15 cellular contexts compared by ENCODE assay signal in genomic region chr2:189601043-189601442, GRCh38. TPM values are rescaled to one million over a fixed set of nuclear protein-coding genes. Genes with fewer than 3 reads are reported as not detected.
DNase-seq lines count a peak whose midpoint lies in the region; ATAC-seq and TF ChIP-seq lines count a peak whose summit lies in the region.
"Had no signal": no experiment of that assay in that cellular context is flagged by ENCODE, and none has a peak within 500 bp of the region (broad histone marks: within the 10 kb centered on the region; RNA-seq: fewer than 3 reads in every experiment).

No MANE protein-coding gene starts in this region.

- H3K36me3 ChIP-seq in OCI-LY7 (ENCODE audit: insufficient read depth, low read length) (no peaks in the 10 kb centered on the region), testis (ENCODE audit: low read depth, missing control alignments) (no peaks in the 10 kb centered on the region)
- H3K36me3 ChIP-seq: MG63 had no signal

- intact Hi-C loops in activated CD8-positive, alpha-beta T cell treated with anti-CD3 and anti-CD28 coated beads for 36 hours (cut with micrococcal nuclease), result no loop called here
- intact Hi-C loops in OCI-LY7 (cut with micrococcal nuclease; ENCODE audit: unreplicated experiment), result no loop called here
- intact Hi-C loops in testis (cut with DNase I; ENCODE audit: low total_unique reads), result no loop called here

- no peak for TF ChIP-seq POLR2A in testis (IDR thresholded peaks at IDR 0.05)

- H3K27ac Mint-ChIP-seq in activated CD8-positive, alpha-beta T cell treated with anti-CD3 and anti-CD28 coated beads for 36 hours, result no peak overlapping the region
- H3K27ac Mint-ChIP-seq in activated CD8-positive, alpha-beta T cell treated with anti-CD3 and anti-CD28 coated beads, Interleukin-2, amount 10 ng/mL, durations not matched to agents 7 days and 5 days, result no peak overlapping the region
- no peak overlapping the region for H3K27ac Mint-ChIP-seq in stimulated activated naive CD8-positive, alpha-beta T cell treated with anti-CD3 and anti-CD28 coated beads, Interleukin-15, amount 100 ng/mL, for 72 hours
- H3K27ac Mint-ChIP-seq: activated CD4-positive, alpha-beta T cell treated with anti-CD3 and anti-CD28 coated beads, Interleukin-2, amount 10 ng/mL, durations not matched to agents 24 days and 14 days; activated T-cell treated with anti-CD3 and anti-CD28 coated beads, Interleukin-2, amount 50 U/mL, for 72 hours had no signal

- no peaks in the 10 kb centered on the region for H3K36me3 Mint-ChIP-seq in activated CD8-positive, alpha-beta T cell treated with anti-CD3 and anti-CD28 coated beads for 36 hours (ENCODE audit: low read depth)
- H3K36me3 Mint-ChIP-seq in activated CD8-positive, alpha-beta T cell treated with anti-CD3 and anti-CD28 coated beads, Interleukin-2, amount 10 ng/mL, durations not matched to agents 7 days and 5 days (ENCODE audit: low read depth), result no peaks in the 10 kb centered on the region

- H3K27me3 ChIP-seq in testis, result no peaks in the 10 kb centered on the region
- H3K27me3 ChIP-seq: MG63 had no signal

- H3K4me1 Mint-ChIP-seq in activated CD8-positive, alpha-beta T cell treated with anti-CD3 and anti-CD28 coated beads for 36 hours (ENCODE audit: low read depth), result no peaks in the 10 kb centered on the region
- no peaks in the 10 kb centered on the region for H3K4me1 Mint-ChIP-seq in activated CD8-positive, alpha-beta T cell treated with anti-CD3 and anti-CD28 coated beads, Interleukin-2, amount 10 ng/mL, durations not matched to agents 7 days and 5 days (ENCODE audit: low read depth)
- H3K4me1 Mint-ChIP-seq in stimulated activated naive CD8-positive, alpha-beta T cell treated with anti-CD3 and anti-CD28 coated beads, Interleukin-15, amount 100 ng/mL, for 72 hours, result no peaks in the 10 kb centered on the region
- H3K4me1 Mint-ChIP-seq: activated CD4-positive, alpha-beta T cell treated with anti-CD3 and anti-CD28 coated beads, Interleukin-2, amount 10 ng/mL, durations not matched to agents 24 days and 14 days had no signal

- no peak overlapping the region for H3K4me3 ChIP-seq in OCI-LY7 (ENCODE audit: low read depth, low read length, poor library complexity, severe bottlenecking)
- H3K4me3 ChIP-seq in testis, result no peak overlapping the region
- H3K4me3 ChIP-seq: MG63, skin epidermis had no signal

- no peaks in the 10 kb centered on the region for H3K9me2 ChIP-seq in OCI-LY7 (ENCODE audit: insufficient read depth, low read length)

- 80 to 85% methylated on average over 3 of the region's 3 CpGs for WGBS in testis, 2 donors

- no peaks in the 10 kb centered on the region for H3K79me2 ChIP-seq in OCI-LY7 (ENCODE audit: insufficient read depth, low read depth, low read length)

- H3K27ac ChIP-seq in OCI-LY7 (ENCODE audit: low read depth, low read length, poor library complexity, severe bottlenecking) (no peak overlapping the region), testis (no peak overlapping the region)
- H3K27ac ChIP-seq: skin epidermis had no signal

- no peak overlapping the region for H3K4me2 ChIP-seq in OCI-LY7 (ENCODE audit: low read length)

- BruUV-seq in OCI-LY7 (replicated peaks; lab: Mats Ljungman, UMichigan), result no TSS peak

- no peaks in the 10 kb centered on the region for H3K9me3 Mint-ChIP-seq in activated CD8-positive, alpha-beta T cell treated with anti-CD3 and anti-CD28 coated beads for 36 hours
- H3K9me3 Mint-ChIP-seq in activated CD8-positive, alpha-beta T cell treated with anti-CD3 and anti-CD28 coated beads, Interleukin-2, amount 10 ng/mL, durations not matched to agents 7 days and 5 days (ENCODE audit: insufficient read depth), result no peaks in the 10 kb centered on the region
- H3K9me3 Mint-ChIP-seq in stimulated activated naive CD8-positive, alpha-beta T cell treated with anti-CD3 and anti-CD28 coated beads, Interleukin-15, amount 100 ng/mL, for 72 hours, result no peaks in the 10 kb centered on the region
- H3K9me3 Mint-ChIP-seq: activated CD4-positive, alpha-beta T cell treated with anti-CD3 and anti-CD28 coated beads, Interleukin-2, amount 10 ng/mL, durations not matched to agents 24 days and 14 days; activated T-cell treated with anti-CD3 and anti-CD28 coated beads, Interleukin-2, amount 50 U/mL, for 72 hours had no signal

- POLR2A ChIA-PET in activated CD8-positive, alpha-beta T cell treated with anti-CD3 and anti-CD28 coated beads for 36 hours (lab: Charles Lee), result no interaction called here
- POLR2A ChIA-PET in activated CD8-positive, alpha-beta T cell treated with anti-CD3 and anti-CD28 coated beads, Interleukin-2, amount 10 ng/mL, durations not matched to agents 7 days and 5 days (lab: Charles Lee), result no interaction called here
- POLR2A ChIA-PET in OCI-LY7 (lab: Charles Lee), result interaction anchor here (0.8 kb wide), 1 partner anchor 10 kb away, joined by 3 read pairs; no protein-coding TSS in a partner anchor

- CTCF ChIA-PET in activated CD8-positive, alpha-beta T cell treated with anti-CD3 and anti-CD28 coated beads for 36 hours (lab: Charles Lee), result no interaction called here
- CTCF ChIA-PET in activated CD8-positive, alpha-beta T cell treated with anti-CD3 and anti-CD28 coated beads, Interleukin-2, amount 10 ng/mL, durations not matched to agents 7 days and 5 days (lab: Charles Lee), result no interaction called here
- CTCF ChIA-PET in OCI-LY7 (lab: Charles Lee; ENCODE audit: unreplicated experiment), result no interaction called here

- no peak overlapping the region for H2AFZ ChIP-seq in OCI-LY7 (ENCODE audit: low read length)

- H3K9me3 ChIP-seq in OCI-LY7 (ENCODE audit: low read length) (no peaks in the 10 kb centered on the region), testis (no peaks in the 10 kb centered on the region)
- H3K9me3 ChIP-seq: MG63 had no signal

- H3K27me3 Mint-ChIP-seq in activated CD8-positive, alpha-beta T cell treated with anti-CD3 and anti-CD28 coated beads for 36 hours, result no peaks in the 10 kb centered on the region
- peaks cover 3% of the 10 kb centered on the region for H3K27me3 Mint-ChIP-seq in activated CD8-positive, alpha-beta T cell treated with anti-CD3 and anti-CD28 coated beads, Interleukin-2, amount 10 ng/mL, durations not matched to agents 7 days and 5 days (ENCODE audit: low read depth)
- H3K27me3 Mint-ChIP-seq in stimulated activated naive CD8-positive, alpha-beta T cell treated with anti-CD3 and anti-CD28 coated beads, Interleukin-15, amount 100 ng/mL, for 72 hours, result no peaks in the 10 kb centered on the region

- no peak for TF ChIP-seq CTCF in activated CD8-positive, alpha-beta T cell treated with anti-CD3 and anti-CD28 coated beads for 36 hours (IDR thresholded peaks at IDR 0.05)
- TF ChIP-seq CTCF in OCI-LY7 (conservative IDR thresholded peaks at IDR 0.05; ENCODE audit: low read length), result no peak
- TF ChIP-seq CTCF in testis (IDR thresholded peaks at IDR 0.05), result no peak

- H3K4me3 Mint-ChIP-seq in activated CD8-positive, alpha-beta T cell treated with anti-CD3 and anti-CD28 coated beads for 36 hours, result no peak overlapping the region
- H3K4me3 Mint-ChIP-seq in activated CD8-positive, alpha-beta T cell treated with anti-CD3 and anti-CD28 coated beads, Interleukin-2, amount 10 ng/mL, durations not matched to agents 7 days and 5 days, result no peak overlapping the region
- H3K4me3 Mint-ChIP-seq in stimulated activated naive CD8-positive, alpha-beta T cell treated with anti-CD3 and anti-CD28 coated beads, Interleukin-15, amount 100 ng/mL, for 72 hours, result no peak overlapping the region
- H3K4me3 Mint-ChIP-seq: activated CD4-positive, alpha-beta T cell treated with anti-CD3 and anti-CD28 coated beads, Interleukin-2, amount 10 ng/mL, durations not matched to agents 24 days and 14 days; activated T-cell treated with anti-CD3 and anti-CD28 coated beads, Interleukin-2, amount 50 U/mL, for 72 hours had no signal

- DNase-seq in activated CD8-positive, alpha-beta T cell treated with anti-CD3 and anti-CD28 coated beads for 36 hours, result no peak
- no peak for DNase-seq in activated CD8-positive, alpha-beta T cell treated with anti-CD3 and anti-CD28 coated beads, Interleukin-2, amount 10 ng/mL, durations not matched to agents 7 days and 5 days
- DNase-seq in RKO (ENCODE audit: low spot score) (peak; percentile 81), dermis blood vessel endothelial cell (peak; percentile 17), OCI-LY7 (ENCODE audit: low spot score) (no peak), testis (no peak)
- no peak for DNase-seq in stimulated activated naive CD8-positive, alpha-beta T cell treated with anti-CD3 and anti-CD28 coated beads, Interleukin-15, amount 100 ng/mL, for 72 hours
- DNase-seq: activated CD4-positive, alpha-beta T cell treated with anti-CD3 and anti-CD28 coated beads, Interleukin-2, amount 10 ng/mL, durations not matched to agents 24 days and 14 days; activated T-cell treated with anti-CD3 and anti-CD28 coated beads, Interleukin-2, amount 50 U/mL, for 72 hours; foreskin fibroblast; MG63; NCI-H226; T-helper 1 cell had no signal

- H3K4me1 ChIP-seq in OCI-LY7 (ENCODE audit: insufficient read depth, low read length, poor library complexity, severe bottlenecking) (no peaks in the 10 kb centered on the region), testis (no peaks in the 10 kb centered on the region)

- ATAC-seq in activated CD8-positive, alpha-beta T cell treated with anti-CD3 and anti-CD28 coated beads for 36 hours, result peak; percentile 70
- ATAC-seq in activated CD8-positive, alpha-beta T cell treated with anti-CD3 and anti-CD28 coated beads, Interleukin-2, amount 10 ng/mL, durations not matched to agents 7 days and 5 days, result no peak
- ATAC-seq in stimulated activated naive CD8-positive, alpha-beta T cell treated with anti-CD3 and anti-CD28 coated beads, Interleukin-15, amount 100 ng/mL, for 72 hours, result peak; percentile 53
- ATAC-seq in GM21619 (IDR thresholded peaks at IDR 0.05; ENCODE audit: unreplicated experiment), result no peak

- H4K20me1 ChIP-seq in OCI-LY7 (ENCODE audit: insufficient read depth, low read length), result no peaks in the 10 kb centered on the region

RNA-seq across cellular contexts. Expression of gene SLC40A1, which starts 20.5 kb away (rescaled TPM):
- 1 to 10 TPM; 1.2 to 1.5 TPM for total RNA-seq in activated CD8-positive, alpha-beta T cell treated with anti-CD3 and anti-CD28 coated beads for 36 hours
- total RNA-seq in activated CD8-positive, alpha-beta T cell treated with anti-CD3 and anti-CD28 coated beads, Interleukin-2, amount 10 ng/mL, durations not matched to agents 7 days and 5 days, result under 1 TPM; 0.31 to 0.47 TPM
- total RNA-seq in dermis blood vessel endothelial cell, result 98.0 and 113 TPM in 2 replicates
- not detected in 2 replicates for total RNA-seq in OCI-LY7 (2014; rRNA removed; shearing (Covaris generic))
- not detected in 2 replicates for total RNA-seq in OCI-LY7 (2022)
- 10 to 100 TPM; 52.3 to 58.7 TPM for total RNA-seq in testis
- 64.0 TPM for polyA plus RNA-seq in testis (ENCODE audit: insufficient read depth, low read depth, low replicate concordance)

Comparison
In these comparisons a context has a peak if more than half of its experiments do, and no peak if none do; other contexts are left out.
1. ATAC-seq: peak in activated CD8-positive, alpha-beta T cell treated with anti-CD3 and anti-CD28 coated beads for 36 hours (single experiment) and stimulated activated naive CD8-positive, alpha-beta T cell treated with anti-CD3 and anti-CD28 coated beads, Interleukin-15, amount 100 ng/mL, for 72 hours (single experiment); none in activated CD8-positive, alpha-beta T cell treated with anti-CD3 and anti-CD28 coated beads, Interleukin-2, amount 10 ng/mL, durations not matched to agents 7 days and 5 days (single experiment) and GM21619 (single experiment).
2. DNase-seq: peak in RKO (single experiment) and dermis blood vessel endothelial cell (single experiment); none in activated CD8-positive, alpha-beta T cell treated with anti-CD3 and anti-CD28 coated beads for 36 hours (single experiment), activated CD8-positive, alpha-beta T cell treated with anti-CD3 and anti-CD28 coated beads, Interleukin-2, amount 10 ng/mL, durations not matched to agents 7 days and 5 days (single experiment), stimulated activated naive CD8-positive, alpha-beta T cell treated with anti-CD3 and anti-CD28 coated beads, Interleukin-15, amount 100 ng/mL, for 72 hours (0 of 2), OCI-LY7 (single experiment) and testis (single experiment).
3. RNA of gene SLC40A1, which starts 20.5 kb away (total RNA-seq): 98.0 to 113 TPM in dermis blood vessel endothelial cell and 52.3 to 58.7 TPM in testis; 1.2 to 1.5 TPM in activated CD8-positive, alpha-beta T cell treated with anti-CD3 and anti-CD28 coated beads for 36 hours, 0.31 to 0.47 TPM in activated CD8-positive, alpha-beta T cell treated with anti-CD3 and anti-CD28 coated beads, Interleukin-2, amount 10 ng/mL, durations not matched to agents 7 days and 5 days and not detected in OCI-LY7; every median in the first group is over 10 times any median in the second.